ENCODE assay signal across 9 cellular contexts in genomic region chr6:11144393-11144829, GRCh38. TPM values are rescaled to one million over a fixed set of nuclear protein-coding genes. Genes with fewer than 3 reads are reported as not detected.
DNase-seq lines count a peak whose midpoint lies in the region; ATAC-seq and TF ChIP-seq lines count a peak whose summit lies in the region.
"Had no signal": no experiment of that assay in that cellular context is flagged by ENCODE, and none has a peak within 500 bp of the region (broad histone marks: within the 10 kb centered on the region; RNA-seq: fewer than 3 reads in every experiment).

No MANE protein-coding gene starts in this region.

- POLR2A ChIA-PET in CD8-positive, alpha-beta T cell (lab: Charles Lee): no interaction called here

- H3K27ac Mint-ChIP-seq in CD8-positive, alpha-beta T cell: no peak overlapping the region

- no peak for TF ChIP-seq POLR2A in tibial nerve (IDR thresholded peaks at IDR 0.05)

- CTCF ChIA-PET in CD8-positive, alpha-beta T cell (lab: Charles Lee): interaction anchor here (0.6 to 4.0 kb wide), 10 partner anchors 11 to 426 kb away, joined by 3 to 101 read pairs (median 6); no protein-coding TSS in a partner anchor

- no peaks in the 10 kb centered on the region for H3K4me1 Mint-ChIP-seq in CD8-positive, alpha-beta T cell (ENCODE audit: low read depth)

- H3K27me3 ChIP-seq in CD8-positive, alpha-beta T cell (ENCODE audit: insufficient read depth, low read length): no peaks in the 10 kb centered on the region
- H3K27me3 ChIP-seq in SJSA1 (replicated peaks) (no peaks in the 10 kb centered on the region), parathyroid adenoma (ENCODE audit: control insufficient read depth, insufficient read depth, low read length) (no peaks in the 10 kb centered on the region), tibial nerve (no peaks in the 10 kb centered on the region)

- peak; percentile 42 to 78 (median 68) for DNase-seq in CD8-positive, alpha-beta T cell
- DNase-seq in HuH-7 (ENCODE audit: low spot score) (peak; percentile 42), SJSA1 (ENCODE audit: low read depth in 1 of 2, low spot score in 2 of 2) (peak; percentile 80 to 81), germinal center (ENCODE audit: low spot score) (peak; percentile 76), tibial nerve (ENCODE audit: low spot score in 2 of 2) (peak; percentile 62 to 89)
- peak; percentile 61 for DNase-seq in activated gamma-delta T cell treated with anti-CD3 and anti-CD28 coated beads, Interleukin-2, amount 50 U/mL, for 16 hours (ENCODE audit: low read depth)

- no peak overlapping the region for H2AFZ ChIP-seq in parathyroid adenoma

- TF ChIP-seq EP300 in tibial nerve (IDR thresholded peaks at IDR 0.05): peak in 1 of 2 donors; percentile 42

- TF ChIP-seq CTCF in CD8-positive, alpha-beta T cell (IDR thresholded peaks at IDR 0.05): peak; percentile 92
- TF ChIP-seq CTCF in parathyroid adenoma (IDR thresholded peaks at IDR 0.05) (peak; percentile 94), tibial nerve (IDR thresholded peaks at IDR 0.05) (peak; percentile 83 to 94 (median 87))

- H3K9ac ChIP-seq in parathyroid adenoma: no peak overlapping the region

- H3K27me3 Mint-ChIP-seq in CD8-positive, alpha-beta T cell (ENCODE audit: low read depth): no peaks in the 10 kb centered on the region

- no peaks in the 10 kb centered on the region for H3K36me3 Mint-ChIP-seq in CD8-positive, alpha-beta T cell

- H3K27ac ChIP-seq in CD8-positive, alpha-beta T cell (ENCODE audit: low read depth, low read length): no peak overlapping the region
- H3K27ac ChIP-seq in SJSA1 (peak overlapping the region; percentile 65), parathyroid adenoma (no peak overlapping the region), tibial nerve (no peak overlapping the region)

- H3K79me2 ChIP-seq in parathyroid adenoma: no peaks in the 10 kb centered on the region

- no peaks in the 10 kb centered on the region for H3K9me3 Mint-ChIP-seq in CD8-positive, alpha-beta T cell

- intact Hi-C loops in CD8-positive, alpha-beta T cell (cut with DNase I, micrococcal nuclease): loop anchor here (1.0 to 2.0 kb wide), 5 partner anchors 28 to 431 kb away; no protein-coding TSS in a partner anchor

- no peak overlapping the region for H3K4me3 ChIP-seq in CD8-positive, alpha-beta T cell (ENCODE audit: low read depth, low read length)
- H3K4me3 ChIP-seq in SJSA1 (no peak overlapping the region), parathyroid adenoma (ENCODE audit: low read depth, low read length) (no peak overlapping the region), tibial nerve (no peak overlapping the region)

- H3K36me3 ChIP-seq in CD8-positive, alpha-beta T cell (ENCODE audit: insufficient read depth, low read length): no peaks in the 10 kb centered on the region
- no peaks in the 10 kb centered on the region for H3K36me3 ChIP-seq in SJSA1
- no peaks in the 10 kb centered on the region for H3K36me3 ChIP-seq in parathyroid adenoma (ENCODE audit: control insufficient read depth, insufficient read depth, low read length)
- H3K36me3 ChIP-seq in tibial nerve: no peaks in the 10 kb centered on the region

- no peaks in the 10 kb centered on the region for H3K9me3 ChIP-seq in CD8-positive, alpha-beta T cell (ENCODE audit: low read length)
- H3K9me3 ChIP-seq in SJSA1 (replicated peaks) (no peaks in the 10 kb centered on the region), parathyroid adenoma (ENCODE audit: control insufficient read depth, low read length) (no peaks in the 10 kb centered on the region), tibial nerve (no peaks in the 10 kb centered on the region)

- WGBS in tibial nerve, 2 donors: 19 to 20% methylated on average over 6 of the region's 6 CpGs

- no peak overlapping the region for H3K4me3 Mint-ChIP-seq in CD8-positive, alpha-beta T cell

- H3K4me1 ChIP-seq in CD8-positive, alpha-beta T cell (ENCODE audit: insufficient read depth, low read length): no peaks in the 10 kb centered on the region
- peaks cover 26% of the 10 kb centered on the region for H3K4me1 ChIP-seq in SJSA1 (replicated peaks)
- no peaks in the 10 kb centered on the region for H3K4me1 ChIP-seq in parathyroid adenoma
- peaks cover 0 to 4% (median 0%) of the 10 kb centered on the region in 4 donors for H3K4me1 ChIP-seq in tibial nerve

- ATAC-seq in CD8-positive, alpha-beta T cell: peak; percentile 77
- ATAC-seq in GM19438 (IDR thresholded peaks at IDR 0.05; ENCODE audit: low read depth, unreplicated experiment): peak; percentile 82

- H3K4me2 ChIP-seq in parathyroid adenoma (ENCODE audit: low read length): no peak overlapping the region

RNA-seq across cellular contexts. Expression of gene ERVFRD-1, which starts 32.9 kb away (rescaled TPM):
- not detected for total RNA-seq in CD8-positive, alpha-beta T cell
- not detected in 2 replicates for total RNA-seq in SJSA1 (2014; rRNA removed; shearing (Covaris generic))
- total RNA-seq in tibial nerve: under 1 TPM in 2 of 4 donors, not detected in 2; 0.22 to 0.42 TPM
- total RNA-seq: T-helper 1 cell treated with Interleukin-12 subunit alpha and Interleukin-12 subunit beta and Interleukin-4 antibody, amounts not matched to agents 30 ng/mL and 1 ng/mL, for 36 hours had no signal

RNA-seq across cellular contexts. Expression of gene SMIM13, which starts 50.8 kb away (rescaled TPM):
- total RNA-seq in CD8-positive, alpha-beta T cell: 1 to 10 TPM; 4.7 to 5.4 TPM
- 22.1 and 35.9 TPM in 2 replicates for total RNA-seq in SJSA1 (2014; rRNA removed; shearing (Covaris generic))
- total RNA-seq in tibial nerve: 10 to 100 TPM in 1 of 4 donors, 1 to 10 TPM in 3; 6.3 to 11.1 (median 9.6) TPM
